10 cellular contexts compared by ENCODE assay signal in genomic region chr22:39526736-39527171, GRCh38. TPM values are rescaled to one million over a fixed set of nuclear protein-coding genes. Genes with fewer than 3 reads are reported as not detected.
DNase-seq lines count a peak whose midpoint lies in the region; ATAC-seq and TF ChIP-seq lines count a peak whose summit lies in the region.
"Had no signal": no experiment of that assay in that cellular context is flagged by ENCODE, and none has a peak within 500 bp of the region (broad histone marks: within the 10 kb centered on the region; RNA-seq: fewer than 3 reads in every experiment).

No MANE protein-coding gene starts in this region.

- H3K4me1 ChIP-seq in RWPE2 (ENCODE audit: insufficient read depth, poor library complexity, severe bottlenecking) (peaks cover 5% of the 10 kb centered on the region), esophagus squamous epithelium (peaks cover 60 to 97% (median 74%) of the 10 kb centered on the region in 3 donors), tibial nerve (peaks cover 0 to 98% (median 81%) of the 10 kb centered on the region in 4 donors)

- no peaks in the 10 kb centered on the region for H3K9me3 Mint-ChIP-seq in activated naive CD4-positive, alpha-beta T cell treated with anti-CD3 and anti-CD28 coated beads for 36 hours
- H3K9me3 Mint-ChIP-seq in endothelial cell (ENCODE audit: unreplicated experiment): no peaks in the 10 kb centered on the region

- H3K27me3 ChIP-seq in RWPE2 (ENCODE audit: insufficient read depth, poor library complexity, severe bottlenecking) (no peaks in the 10 kb centered on the region), esophagus squamous epithelium (no peaks in the 10 kb centered on the region), tibial nerve (no peaks in the 10 kb centered on the region)

- H3K4me3 Mint-ChIP-seq in activated naive CD4-positive, alpha-beta T cell treated with anti-CD3 and anti-CD28 coated beads for 36 hours: no peak overlapping the region
- H3K4me3 Mint-ChIP-seq in endothelial cell (ENCODE audit: unreplicated experiment): no peak overlapping the region

- DNase-seq in activated naive CD4-positive, alpha-beta T cell treated with anti-CD3 and anti-CD28 coated beads for 36 hours: peak; percentile 61
- DNase-seq in activated naive CD4-positive, alpha-beta T cell (lab: John Stamatoyannopoulos, UW): no peak
- DNase-seq in RWPE2 (ENCODE audit: low spot score) (no peak), esophagus squamous epithelium (lab: John Stamatoyannopoulos, UW) (no peak), tibial nerve (ENCODE audit: low spot score in 2 of 2) (no peak), endothelial cell (ENCODE audit: low spot score) (no peak), GM19240 (ENCODE audit: insufficient read length, low spot score) (no peak)
- DNase-seq: Calu3, NCI-H1694 had no signal

- peak overlapping the region; percentile 92 for H3K27ac Mint-ChIP-seq in activated naive CD4-positive, alpha-beta T cell treated with anti-CD3 and anti-CD28 coated beads for 36 hours
- no peak overlapping the region for H3K27ac Mint-ChIP-seq in endothelial cell (ENCODE audit: unreplicated experiment)

- CTCF ChIA-PET in activated naive CD4-positive, alpha-beta T cell treated with anti-CD3 and anti-CD28 coated beads for 36 hours (lab: Charles Lee): interaction anchor here (0.6 to 11.1 kb wide), 6 partner anchors 9 to 186 kb away, joined by 3 to 208 read pairs (median 3); no protein-coding TSS in a partner anchor

- 58 to 66% methylated on average over 2 to 4 of the region's 4 CpGs for WGBS in esophagus squamous epithelium, 2 donors
- WGBS in tibial nerve, 2 donors: 56 to 63% methylated on average over 4 of the region's 4 CpGs

- H3K27ac ChIP-seq in RWPE2 (ENCODE audit: poor library complexity, severe bottlenecking) (peak overlapping the region; percentile 12), esophagus squamous epithelium (peak overlapping the region in 3 of 4 donors; percentile 62 to 70 (median 67)), tibial nerve (peak overlapping the region in 3 of 4 donors; percentile 19 to 80 (median 69))

- peaks cover 90% of the 10 kb centered on the region for H3K4me1 Mint-ChIP-seq in activated naive CD4-positive, alpha-beta T cell treated with anti-CD3 and anti-CD28 coated beads for 36 hours (ENCODE audit: low read depth)
- H3K4me1 Mint-ChIP-seq in endothelial cell (ENCODE audit: unreplicated experiment): peaks cover 60% of the 10 kb centered on the region

- no peak for TF ChIP-seq EP300 in tibial nerve (IDR thresholded peaks at IDR 0.05)

- H3K9me3 ChIP-seq in RWPE2 (ENCODE audit: severe bottlenecking) (no peaks in the 10 kb centered on the region), esophagus squamous epithelium (no peaks in the 10 kb centered on the region), tibial nerve (no peaks in the 10 kb centered on the region)

- no peaks in the 10 kb centered on the region for H3K27me3 Mint-ChIP-seq in activated naive CD4-positive, alpha-beta T cell treated with anti-CD3 and anti-CD28 coated beads for 36 hours (ENCODE audit: low read depth)
- peaks cover 9% of the 10 kb centered on the region for H3K27me3 Mint-ChIP-seq in endothelial cell (ENCODE audit: unreplicated experiment)

- H3K36me3 ChIP-seq in RWPE2 (ENCODE audit: low read depth): peaks cover 58% of the 10 kb centered on the region
- peaks cover 12 to 68% (median 22%) of the 10 kb centered on the region in 3 donors for H3K36me3 ChIP-seq in esophagus squamous epithelium
- peaks cover 0 to 61% (median 7%) of the 10 kb centered on the region in 3 donors for H3K36me3 ChIP-seq in tibial nerve

- ATAC-seq in RWPE2 (ENCODE audit: low read depth) (no peak), GM19328 (IDR thresholded peaks at IDR 0.05; ENCODE audit: unreplicated experiment) (no peak)

- H3K4me3 ChIP-seq in RWPE2 (ENCODE audit: severe bottlenecking) (no peak overlapping the region), esophagus squamous epithelium (no peak overlapping the region), tibial nerve (no peak overlapping the region)

- H3K36me3 Mint-ChIP-seq in activated naive CD4-positive, alpha-beta T cell treated with anti-CD3 and anti-CD28 coated beads for 36 hours (ENCODE audit: low read depth): peaks cover 52% of the 10 kb centered on the region
- peaks cover 40% of the 10 kb centered on the region for H3K36me3 Mint-ChIP-seq in endothelial cell (ENCODE audit: low read depth, unreplicated experiment)

- no peak for TF ChIP-seq POLR2A in esophagus squamous epithelium (IDR thresholded peaks at IDR 0.05)
- TF ChIP-seq POLR2A in tibial nerve (IDR thresholded peaks at IDR 0.05): no peak

- TF ChIP-seq CTCF in RWPE2 (IDR thresholded peaks at IDR 0.05; ENCODE audit: poor library complexity, severe bottlenecking) (no peak), esophagus squamous epithelium (IDR thresholded peaks at IDR 0.05) (no peak), tibial nerve (IDR thresholded peaks at IDR 0.05) (no peak), endothelial cell (IDR thresholded peaks at IDR 0.05; ENCODE audit: unreplicated experiment) (no peak)

- intact Hi-C loops in activated naive CD4-positive, alpha-beta T cell treated with anti-CD3 and anti-CD28 coated beads for 36 hours (cut with micrococcal nuclease): no loop called here
- intact Hi-C loops in esophagus squamous epithelium (cut with DNase I): no loop called here

RNA-seq across cellular contexts. Expression of gene RPS19BP1, which starts 5.8 kb away (rescaled TPM):
- total RNA-seq in activated naive CD4-positive, alpha-beta T cell treated with anti-CD3 and anti-CD28 coated beads for 36 hours: 10 to 100 TPM; 52.0 to 56.2 TPM
- total RNA-seq in esophagus squamous epithelium: 100 to 1,000 TPM in 1 of 4 donors, 10 to 100 TPM in 3; 70.9 to 109 (median 88.1) TPM
- total RNA-seq in tibial nerve: 100 to 1,000 TPM; 178 to 206 (median 197) TPM
- 57.7 TPM for total RNA-seq in endothelial cell (ENCODE audit: unreplicated experiment)

RNA-seq across cellular contexts. Expression of gene ATF4, which starts 6.4 kb away (rescaled TPM):
- total RNA-seq in activated naive CD4-positive, alpha-beta T cell treated with anti-CD3 and anti-CD28 coated beads for 36 hours: 100 to 1,000 TPM; 589 to 609 TPM
- total RNA-seq in esophagus squamous epithelium (100 to 1,000 TPM; 170 to 288 (median 234) TPM), tibial nerve (100 to 1,000 TPM; 347 to 405 (median 390) TPM), endothelial cell (ENCODE audit: unreplicated experiment) (312 TPM)

RNA-seq across cellular contexts. Expression of gene MIEF1, which starts 24.7 kb away (rescaled TPM):
- 10 to 100 TPM; 33.3 to 35.1 TPM for total RNA-seq in activated naive CD4-positive, alpha-beta T cell treated with anti-CD3 and anti-CD28 coated beads for 36 hours
- total RNA-seq in esophagus squamous epithelium (10 to 100 TPM; 21.4 to 34.2 (median 23.9) TPM), tibial nerve (10 to 100 TPM; 18.0 to 38.2 (median 26.9) TPM), endothelial cell (ENCODE audit: unreplicated experiment) (29.2 TPM)

RNA-seq across cellular contexts. Expression of gene CACNA1I, which starts 43.8 kb away (rescaled TPM):
- total RNA-seq in activated naive CD4-positive, alpha-beta T cell treated with anti-CD3 and anti-CD28 coated beads for 36 hours: under 1 TPM; 0.27 to 0.31 TPM
- total RNA-seq in esophagus squamous epithelium (under 1 TPM; 0.12 to 0.38 (median 0.20) TPM), tibial nerve (under 1 TPM; 0.42 to 0.78 (median 0.52) TPM), endothelial cell (ENCODE audit: unreplicated experiment) (0.10 TPM)

Comparison
In these comparisons a context has a peak if more than half of its experiments do, and no peak if none do; other contexts are left out.
1. H3K27ac ChIP-seq: peak in every context shown above with its lines; median percentile 69 in tibial nerve; 67 in esophagus squamous epithelium; 12 in RWPE2.